In the genomic region with DNA sequence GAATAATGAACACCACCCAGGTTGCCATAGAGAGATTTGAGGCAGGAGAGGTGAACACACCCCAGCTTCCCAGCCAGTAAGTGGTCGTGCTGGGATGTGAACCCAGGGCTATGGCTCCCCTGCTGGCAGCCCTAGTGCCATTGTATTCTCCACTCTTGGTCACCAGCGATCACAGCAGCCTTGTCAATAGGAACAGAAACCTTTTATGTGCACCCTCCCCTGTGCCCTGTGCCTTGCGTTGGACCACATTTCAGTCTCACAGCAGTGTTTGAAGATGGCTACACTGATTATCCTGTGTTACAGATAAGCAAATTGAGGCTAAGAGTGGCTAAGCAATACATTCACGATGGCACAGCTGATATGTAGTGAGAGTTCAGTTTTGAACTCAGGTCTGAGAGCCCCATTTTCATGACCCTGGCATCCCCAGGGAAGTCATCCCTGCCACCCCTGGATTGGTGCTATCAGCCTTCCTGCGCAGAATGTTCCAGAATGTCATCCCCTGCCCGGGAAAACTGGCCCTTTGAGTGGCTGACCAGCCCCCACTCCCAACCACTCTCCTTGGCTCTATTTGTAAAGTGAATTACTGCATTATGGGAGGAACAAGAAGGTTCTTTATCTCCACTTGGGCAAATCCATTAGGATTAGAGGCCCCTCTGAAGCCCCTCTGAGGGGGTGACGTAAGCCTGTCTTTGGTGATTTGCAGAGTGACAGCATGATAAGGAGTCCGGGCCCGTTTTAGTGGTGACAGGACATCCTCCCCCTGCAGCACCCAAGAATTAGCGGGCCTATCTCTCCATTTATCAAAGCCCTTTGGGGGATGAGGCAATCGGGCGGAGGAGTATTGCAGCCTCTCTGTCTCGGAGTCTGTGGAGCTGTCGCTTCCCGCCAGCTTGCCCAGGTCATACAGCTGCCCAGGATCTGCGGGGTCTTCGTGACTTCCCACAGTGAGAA, we compare ENCODE assay signal across 1 cellular context.
TF ChIP-seq lines count a peak whose summit lies in the region.

No MANE protein-coding gene starts in this region.

TF ChIP-seq in HCT116, 20 proteins besides CTCF, POLR2A, EP300 and RAD21:
- TF ChIP-seq POLR2AphosphoS5 (IDR thresholded peaks at IDR 0.05; ENCODE audit: low read depth, low read length) (no peak), CBX3 (IDR thresholded peaks at IDR 0.05; ENCODE audit: low read depth) (no peak), FOSL1 (IDR thresholded peaks at IDR 0.05; ENCODE audit: low read depth) (no peak), YY1 (IDR thresholded peaks at IDR 0.05; ENCODE audit: extremely low read depth, insufficient replicate concordance, low read depth, low read length) (no peak), EZH2 (IDR thresholded peaks at IDR 0.05) (no peak), CEBPB (IDR thresholded peaks at IDR 0.05; ENCODE audit: low read depth) (no peak), SRF (IDR thresholded peaks at IDR 0.05; ENCODE audit: low read depth) (no peak), ZNF274 (IDR thresholded peaks at IDR 0.05; ENCODE audit: low read depth, low read length) (no peak), TCF7L2 (IDR thresholded peaks at IDR 0.05; ENCODE audit: borderline replicate concordance, extremely low read depth, insufficient read depth, insufficient read length) (no peak), SP1 (IDR thresholded peaks at IDR 0.05; ENCODE audit: low read depth) (no peak), EZH2phosphoT487 (IDR thresholded peaks at IDR 0.05; ENCODE audit: borderline replicate concordance) (no peak), SIN3A (IDR thresholded peaks at IDR 0.05; ENCODE audit: low read depth) (no peak), ELF1 (IDR thresholded peaks at IDR 0.05; ENCODE audit: borderline replicate concordance, low read depth) (no peak), ZFX (IDR thresholded peaks at IDR 0.05) (no peak), EGR1 (IDR thresholded peaks at IDR 0.05; ENCODE audit: low read depth) (no peak)
- TF ChIP-seq, protein P1, sequence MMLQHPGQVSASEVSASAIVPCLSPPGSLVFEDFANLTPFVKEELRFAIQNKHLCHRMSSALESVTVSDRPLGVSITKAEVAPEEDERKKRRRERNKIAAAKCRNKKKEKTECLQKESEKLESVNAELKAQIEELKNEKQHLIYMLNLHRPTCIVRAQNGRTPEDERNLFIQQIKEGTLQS (IDR thresholded peaks at IDR 0.05): no peak
- TF ChIP-seq, protein P2, sequence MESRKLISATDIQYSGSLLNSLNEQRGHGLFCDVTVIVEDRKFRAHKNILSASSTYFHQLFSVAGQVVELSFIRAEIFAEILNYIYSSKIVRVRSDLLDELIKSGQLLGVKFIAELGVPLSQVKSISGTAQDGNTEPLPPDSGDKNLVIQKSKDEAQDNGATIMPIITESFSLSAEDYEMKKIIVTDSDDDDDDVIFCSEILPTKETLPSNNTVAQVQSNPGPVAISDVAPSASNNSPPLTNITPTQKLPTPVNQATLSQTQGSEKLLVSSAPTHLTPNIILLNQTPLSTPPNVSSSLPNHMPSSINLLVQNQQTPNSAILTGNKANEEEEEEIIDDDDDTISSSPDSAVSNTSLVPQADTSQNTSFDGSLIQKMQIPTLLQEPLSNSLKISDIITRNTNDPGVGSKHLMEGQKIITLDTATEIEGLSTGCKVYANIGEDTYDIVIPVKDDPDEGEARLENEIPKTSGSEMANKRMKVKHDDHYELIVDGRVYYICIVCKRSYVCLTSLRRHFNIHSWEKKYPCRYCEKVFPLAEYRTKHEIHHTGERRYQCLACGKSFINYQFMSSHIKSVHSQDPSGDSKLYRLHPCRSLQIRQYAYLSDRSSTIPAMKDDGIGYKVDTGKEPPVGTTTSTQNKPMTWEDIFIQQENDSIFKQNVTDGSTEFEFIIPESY (IDR thresholded peaks at IDR 0.05; ENCODE audit: extremely low read depth, insufficient replicate concordance, low read length): no peak
TF ChIP-seq in HCT116: peak in this region for 0.
